9 cellular contexts compared by ENCODE assay signal in the genomic region with DNA sequence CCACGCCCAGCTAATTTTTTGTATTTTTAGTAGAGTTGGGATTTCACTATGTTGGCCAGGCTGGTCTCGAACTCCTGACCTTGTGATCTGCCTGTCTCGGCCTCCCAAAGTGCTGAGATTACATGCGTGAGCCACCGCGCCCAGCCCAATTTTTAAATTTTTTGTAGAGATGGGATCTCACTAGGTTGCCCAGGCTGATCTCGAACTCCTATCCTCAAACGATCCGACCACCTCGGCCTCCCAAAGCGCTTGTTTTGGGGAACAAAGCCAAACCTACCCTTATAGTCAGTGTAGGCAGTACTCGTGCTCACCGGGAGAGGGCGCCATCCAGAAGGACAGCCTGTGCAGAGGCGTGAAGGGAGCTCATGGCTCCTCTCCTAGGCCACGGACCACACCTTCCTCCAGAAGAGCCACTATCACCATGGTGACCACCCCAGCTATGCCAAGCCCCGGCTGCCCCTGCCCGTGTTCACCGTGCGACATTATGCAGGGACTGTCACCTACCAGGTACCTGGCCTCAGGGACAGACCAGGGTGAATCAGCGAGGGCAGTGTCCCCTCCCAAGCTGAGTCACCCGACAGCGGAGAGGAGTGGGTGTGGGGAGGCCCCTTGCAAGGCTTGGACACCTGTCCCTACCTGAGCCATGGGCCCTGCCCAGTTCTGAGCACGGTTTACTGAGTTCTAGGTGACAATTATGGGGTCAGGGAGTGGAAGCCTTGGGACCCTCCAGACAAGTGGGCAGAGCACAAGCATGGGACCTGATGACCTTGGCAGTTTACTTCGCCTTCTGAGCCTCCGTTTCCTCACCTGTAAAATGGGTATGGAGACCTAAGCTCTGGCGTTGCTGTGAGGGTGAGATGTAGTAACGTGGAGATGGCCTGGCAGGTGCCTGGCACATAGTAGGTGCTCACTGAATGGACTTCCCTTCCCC. TPM values are rescaled to one million over a fixed set of nuclear protein-coding genes. Genes with fewer than 3 reads are reported as not detected.
DNase-seq lines count a peak whose midpoint lies in the region; ATAC-seq lines count a peak whose summit lies in the region.
"Had no signal": no experiment of that assay in that cellular context is flagged by ENCODE, and none has a peak within 500 bp of the region (broad histone marks: within the 10 kb centered on the region; RNA-seq: fewer than 3 reads in every experiment).

No MANE protein-coding gene starts in this region.

- no peaks in the 10 kb centered on the region for H3K27me3 ChIP-seq in right cardiac atrium (ENCODE audit: control insufficient read depth, insufficient read depth)

- H3K4me3 Mint-ChIP-seq in activated naive CD4-positive, alpha-beta T cell treated with anti-CD3 and anti-CD28 coated beads for 36 hours, result no peak overlapping the region

- intact Hi-C loops in activated naive CD4-positive, alpha-beta T cell treated with anti-CD3 and anti-CD28 coated beads for 36 hours (cut with micrococcal nuclease), result loop anchor here (1.0 kb wide), 1 partner anchor 149 kb away; no protein-coding TSS in a partner anchor
- intact Hi-C loops in right cardiac atrium (cut with DNase I), result no loop called here

- no peak overlapping the region for H3K4me3 ChIP-seq in right cardiac atrium (ENCODE audit: low read length)
- H3K4me3 ChIP-seq: SK-N-MC had no signal

- H3K27me3 Mint-ChIP-seq in activated naive CD4-positive, alpha-beta T cell treated with anti-CD3 and anti-CD28 coated beads for 36 hours (ENCODE audit: low read depth), result no peaks in the 10 kb centered on the region

- H3K36me3 Mint-ChIP-seq in activated naive CD4-positive, alpha-beta T cell treated with anti-CD3 and anti-CD28 coated beads for 36 hours (ENCODE audit: low read depth), result no peaks in the 10 kb centered on the region

- WGBS in right cardiac atrium, result 67% methylated on average over 28 of the region's 28 CpGs

- CTCF ChIA-PET in activated naive CD4-positive, alpha-beta T cell treated with anti-CD3 and anti-CD28 coated beads for 36 hours (lab: Charles Lee), result interaction anchor here (0.6 to 6.3 kb wide), 26 partner anchors 8 to 341 kb away, joined by 3 to 60 read pairs (median 4); a partner anchor contains a TSS

- H3K4me1 Mint-ChIP-seq in activated naive CD4-positive, alpha-beta T cell treated with anti-CD3 and anti-CD28 coated beads for 36 hours (ENCODE audit: low read depth), result no peaks in the 10 kb centered on the region

- H3K4me1 ChIP-seq in right cardiac atrium (ENCODE audit: control insufficient read depth, insufficient read depth, low read length), result peaks cover 4% of the 10 kb centered on the region

- peak; percentile 13 to 38 for ATAC-seq in right cardiac atrium
- no peak for ATAC-seq in GM18511 (IDR thresholded peaks at IDR 0.05; ENCODE audit: unreplicated experiment)
- ATAC-seq in HG03108 (IDR thresholded peaks at IDR 0.05; ENCODE audit: unreplicated experiment), result no peak

- H3K27ac Mint-ChIP-seq in activated naive CD4-positive, alpha-beta T cell treated with anti-CD3 and anti-CD28 coated beads for 36 hours, result no peak overlapping the region

- DNase-seq in DMS53 (lab: John Stamatoyannopoulos, UW), result peak; percentile 96
- peak; percentile 86 to 90 for DNase-seq in Kasumi-1 (lab: John Stamatoyannopoulos, UW)
- DNase-seq in SK-MEL-5 (ENCODE audit: low read depth, low spot score), result peak; percentile 93
- DNase-seq in activated naive CD4-positive, alpha-beta T cell treated with anti-CD3 and anti-CD28 coated beads for 36 hours, result peak; percentile 76
- peak; percentile 51 to 79 (median 75) for DNase-seq in right cardiac atrium
- peak; percentile 34 to 39 for DNase-seq in stimulated activated CD4-positive, alpha-beta T cell treated with anti-CD3 and anti-CD28 coated beads, Interleukin-15, amount 100 ng/mL, for 1 hour (ENCODE audit: low read depth in 1 of 2, low spot score in 1 of 2)

- H3K9me3 ChIP-seq in right cardiac atrium (ENCODE audit: control insufficient read depth, low read length), result no peaks in the 10 kb centered on the region

- H3K9me3 Mint-ChIP-seq in activated naive CD4-positive, alpha-beta T cell treated with anti-CD3 and anti-CD28 coated beads for 36 hours, result no peaks in the 10 kb centered on the region

- in situ Hi-C loops in SK-MEL-5 (cut with HindIII; ENCODE audit: low pct_unique_long_range_greater_than_20kb, low sequenced_read_pairs), result no loop called here

- no peak overlapping the region for H3K27ac ChIP-seq in right cardiac atrium (ENCODE audit: low read length)
- H3K27ac ChIP-seq: SK-N-MC had no signal

RNA-seq across cellular contexts. Expression of a gene that starts 13.7 kb away (rescaled TPM):
- 1.6 and 2.6 TPM in 2 replicates for total RNA-seq in SK-MEL-5 (2014; rRNA removed; shearing (Covaris generic))
- 0.58 and 5.7 TPM in 2 replicates for polyA plus RNA-seq in SK-MEL-5 (2015; cell fraction: cytosol; rRNA removed)
- polyA plus RNA-seq in SK-MEL-5 (2015; cell fraction: nucleus; rRNA removed), result 31.8 and 32.4 TPM in 2 replicates
- 10 to 100 TPM; 24.6 to 29.7 TPM for total RNA-seq in activated naive CD4-positive, alpha-beta T cell treated with anti-CD3 and anti-CD28 coated beads for 36 hours
- 100 to 1,000 TPM in 1 of 4 donors, 10 to 100 TPM in 3; 75.8 to 131 (median 93.4) TPM for total RNA-seq in right cardiac atrium
- polyA plus RNA-seq in right cardiac atrium, result 70.9 TPM

RNA-seq across cellular contexts. Expression of a gene that starts 31.9 kb away (rescaled TPM):
- not detected in 2 replicates for total RNA-seq in SK-MEL-5 (2014; rRNA removed; shearing (Covaris generic))
- polyA plus RNA-seq in SK-MEL-5 (2015; cell fraction: cytosol; rRNA removed), result not detected in 2 replicates
- not detected in 2 replicates for polyA plus RNA-seq in SK-MEL-5 (2015; cell fraction: nucleus; rRNA removed)
- not detected for total RNA-seq in activated naive CD4-positive, alpha-beta T cell treated with anti-CD3 and anti-CD28 coated beads for 36 hours
- 10 to 100 TPM in 2 of 4 donors, 1 to 10 TPM in 2; 6.9 to 12.2 (median 9.6) TPM for total RNA-seq in right cardiac atrium
- 13.5 TPM for polyA plus RNA-seq in right cardiac atrium

Comparison
In these comparisons a context has a peak if more than half of its experiments do, and no peak if none do; other contexts are left out.
1. DNase-seq: peak in every context shown above with its lines; median percentile 96 in DMS53; 93 in SK-MEL-5; 88 in Kasumi-1; 76 in activated naive CD4-positive, alpha-beta T cell treated with anti-CD3 and anti-CD28 coated beads for 36 hours; 75 in right cardiac atrium; 36 in stimulated activated CD4-positive, alpha-beta T cell treated with anti-CD3 and anti-CD28 coated beads, Interleukin-15, amount 100 ng/mL, for 1 hour.
2. ATAC-seq: peak in right cardiac atrium (2 of 2); none in GM18511 (single experiment) and HG03108 (single experiment).